In genomic region chr11:69209421-69209820, GRCh38 we compare ENCODE assay signal across 14 cellular contexts. TPM values are rescaled to one million over a fixed set of nuclear protein-coding genes. Genes with fewer than 3 reads are reported as not detected.
A peak's percentile ranks its signal among the peaks of the same experiment; 100 is the strongest.
DNase-seq lines count a peak whose midpoint lies in the region; ATAC-seq and TF ChIP-seq lines count a peak whose summit lies in the region.
"Had no signal": no experiment of that assay in that cellular context is flagged by ENCODE, and none has a peak within 500 bp of the region (broad histone marks: within the 10 kb centered on the region; RNA-seq: fewer than 3 reads in every experiment).

No MANE protein-coding gene starts in this region.

- intact Hi-C loops in A673 (cut with micrococcal nuclease; ENCODE audit: unreplicated experiment) (loop anchor here (5.0 kb wide), 2 partner anchors 77 to 1058 kb away; no protein-coding TSS in a partner anchor), posterior vena cava (cut with DNase I) (loop anchor here in 1 of 2 donors (5.0 kb wide), 1 partner anchor 102 kb away; no protein-coding TSS in a partner anchor)

- ATAC-seq in HG03159 (IDR thresholded peaks at IDR 0.05; ENCODE audit: unreplicated experiment): no peak

- H3K27ac ChIP-seq in A673 (ENCODE audit: low read depth, low read length, poor library complexity, severe bottlenecking) (peak overlapping the region; percentile 22), coronary artery (no peak overlapping the region)
- H3K27ac ChIP-seq: 22Rv1; BLaER1 treated with 17β-estradiol and CSF1 and Interleukin-3, amounts not matched to agents 10 nM and 100 nM had no signal

- BruUV-seq in A673 (replicated peaks; lab: Mats Ljungman, UMichigan): no TSS peak

- POLR2A ChIA-PET in A673 (lab: Charles Lee; ENCODE audit: low non-redundant PET): no interaction called here

- TF ChIP-seq CTCF in A673 (conservative IDR thresholded peaks at IDR 0.05; ENCODE audit: low read depth, low read length): no peak
- TF ChIP-seq CTCF in coronary artery (IDR thresholded peaks at IDR 0.05): no peak

- H3K27me3 ChIP-seq in A673 (replicated peaks; ENCODE audit: insufficient read depth, low read depth, low read length, poor library complexity): no peaks in the 10 kb centered on the region

- CTCF ChIA-PET in A673 (lab: Charles Lee): no interaction called here

- DNase-seq in activated T-cell treated with anti-CD3 and anti-CD28 coated beads, Interleukin-2, amount 50 U/mL, for 1 hour: peak; percentile 8
- DNase-seq in activated T-cell treated with anti-CD3 and anti-CD28 coated beads, Interleukin-2, amount 50 U/mL, for 48 hours: no peak
- no peak for DNase-seq in A673 (ENCODE audit: low spot score)
- peak; percentile 28 for DNase-seq in coronary artery (ENCODE audit: low spot score)
- DNase-seq in posterior vena cava (ENCODE audit: low spot score): peak; percentile 55
- DNase-seq in stimulated activated CD4-positive, alpha-beta T cell treated with anti-CD3 and anti-CD28 coated beads, Interleukin-2, amount 100 ng/mL, for 48 hours: no peak
- DNase-seq in LoVo (ENCODE audit: low spot score): no peak
- DNase-seq: CD4-positive, CD25-positive, alpha-beta regulatory T cell; DMS53; GF-D8 had no signal

- peaks cover 27% of the 10 kb centered on the region for H3K4me1 ChIP-seq in A673 (ENCODE audit: insufficient read depth, low read length, poor library complexity, severe bottlenecking)

- H3K9me3 ChIP-seq in A673 (ENCODE audit: low read depth, low read length, poor library complexity, severe bottlenecking): peaks cover 8% of the 10 kb centered on the region

- no peaks in the 10 kb centered on the region for H3K36me3 ChIP-seq in A673 (ENCODE audit: insufficient read depth, low read length, poor library complexity, severe bottlenecking)
- H3K36me3 ChIP-seq: BLaER1 treated with 17β-estradiol and CSF1 and Interleukin-3, amounts not matched to agents 10 nM and 100 nM had no signal

- no peak overlapping the region for H3K4me3 ChIP-seq in A673 (ENCODE audit: low read depth, low read length, poor library complexity, severe bottlenecking)
- no peak overlapping the region for H3K4me3 ChIP-seq in coronary artery
- H3K4me3 ChIP-seq: BLaER1 treated with 17β-estradiol and CSF1 and Interleukin-3, amounts not matched to agents 10 nM and 100 nM had no signal

RNA-seq across cellular contexts. Expression of gene SMIM38, which starts 53.7 kb away (rescaled TPM):
- total RNA-seq in A673 (2021) (0.59 and 0.88 TPM in 2 replicates), posterior vena cava (1 to 10 TPM in 1 of 2 donors, under 1 TPM in 1; 0.76 to 1.4 TPM)
- total RNA-seq: H4 had no signal

Comparison
In these comparisons a context has a peak if more than half of its experiments do, and no peak if none do; other contexts are left out.
1. DNase-seq: peak in activated T-cell treated with anti-CD3 and anti-CD28 coated beads, Interleukin-2, amount 50 U/mL, for 1 hour (single experiment), coronary artery (single experiment) and posterior vena cava (single experiment); none in activated T-cell treated with anti-CD3 and anti-CD28 coated beads, Interleukin-2, amount 50 U/mL, for 48 hours (0 of 2), A673 (single experiment), stimulated activated CD4-positive, alpha-beta T cell treated with anti-CD3 and anti-CD28 coated beads, Interleukin-2, amount 100 ng/mL, for 48 hours (0 of 2) and LoVo (single experiment).